In the genomic region with DNA sequence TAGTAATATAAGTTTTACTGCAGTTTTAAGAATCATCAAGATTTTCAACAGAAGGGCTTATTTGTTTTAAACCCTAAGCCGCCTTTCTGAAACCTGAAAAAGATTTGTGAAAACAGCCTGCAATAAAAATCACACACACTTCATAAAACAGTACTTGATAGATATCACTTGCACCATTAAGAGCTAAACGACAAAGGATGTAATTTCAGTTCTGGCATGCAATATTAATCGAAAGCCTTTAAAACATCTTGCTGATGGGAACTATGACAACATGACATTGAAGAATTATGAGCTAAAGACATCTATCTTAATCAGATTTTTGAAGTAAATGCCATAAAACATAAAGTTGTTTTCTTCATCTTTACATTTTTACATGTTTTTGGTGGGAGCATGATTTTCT, we compare ENCODE assay signal across 20 cellular contexts.
DNase-seq lines count a peak whose midpoint lies in the region; ATAC-seq and TF ChIP-seq lines count a peak whose summit lies in the region.
"Had no signal": no experiment of that assay in that cellular context is flagged by ENCODE, and none has a peak within 500 bp of the region (broad histone marks: within the 10 kb centered on the region; RNA-seq: fewer than 3 reads in every experiment).

No MANE protein-coding gene starts in this region.

- peaks cover 2% of the 10 kb centered on the region; the same call in 1 of the 2 replicates for H3K4me1 ChIP-seq in HEK293 (ENCODE audit: control insufficient read depth, insufficient read depth, low read length)
- peaks cover 4 to 10% of the 10 kb centered on the region in 2 experiments; a peak in 2 of 4 replicates for H3K4me1 ChIP-seq in SK-N-SH (ENCODE audit: control insufficient read depth in 1 of 2, insufficient read depth in 2 of 2, low read depth in 1 of 2, low read length in 1 of 2)
- no peaks in the 10 kb centered on the region for H3K4me1 ChIP-seq in osteoblast (ENCODE audit: insufficient read depth, low read length)

- H3K9me3 ChIP-seq in HEK293 (ENCODE audit: control insufficient read depth, insufficient read depth, low read depth, low read length) (no peaks in the 10 kb centered on the region), SK-N-SH (peaks cover 9% of the 10 kb centered on the region), osteoblast (ENCODE audit: low read depth, low read length) (no peaks in the 10 kb centered on the region)
- H3K9me3 ChIP-seq: BE2C had no signal

- H3K4me1 Mint-ChIP-seq in nephron progenitor cell = peaks cover 18% of the 10 kb centered on the region
- H3K4me1 Mint-ChIP-seq: CD4-positive, CD25-positive, alpha-beta regulatory T cell had no signal

- CTCF ChIA-PET in HEK293 (lab: Yijun Ruan, JAX) = interaction anchor here (0.6 kb wide), 1 partner anchor 1305 kb away, joined by 3 read pairs; no protein-coding TSS in a partner anchor
- CTCF ChIA-PET in SK-N-SH (lab: Yijun Ruan, JAX) = interaction anchor here (0.9 to 2.6 kb wide), 2 partner anchors 9 to 21 kb away, joined by 3 to 7 read pairs; no protein-coding TSS in a partner anchor

- H3K4me2 ChIP-seq in SK-N-SH = no peak overlapping the region
- no peak overlapping the region for H3K4me2 ChIP-seq in osteoblast (ENCODE audit: insufficient read depth, low read length)

- DNase-seq in DMS79 (lab: John Stamatoyannopoulos, UW) (peak; percentile 1), SK-N-SH (no peak), nephron progenitor cell (no peak), osteoblast (ENCODE audit: insufficient read length, low spot score, missing footprints) (no peak)
- no peak for DNase-seq in stimulated activated CD8-positive, alpha-beta memory T cell treated with anti-CD3 and anti-CD28 coated beads, Interleukin-4, amount 100 ng/mL, for 48 hours
- DNase-seq: ACHN; BE2C; C1 segment of cervical spinal cord; Caco-2; CD4-positive, CD25-positive, alpha-beta regulatory T cell; DMS153; DND-41; EL; GM23248; IMR-90 had no signal

- peaks cover 35% of the 10 kb centered on the region for H3K36me3 Mint-ChIP-seq in nephron progenitor cell (ENCODE audit: low read depth)
- H3K36me3 Mint-ChIP-seq: CD4-positive, CD25-positive, alpha-beta regulatory T cell had no signal

- ATAC-seq in HG03045 (IDR thresholded peaks at IDR 0.05; ENCODE audit: unreplicated experiment) (no peak), HG03196 (IDR thresholded peaks at IDR 0.05; ENCODE audit: unreplicated experiment) (no peak)
- ATAC-seq: K562 had no signal

- H4K20me1 ChIP-seq in SK-N-SH (ENCODE audit: insufficient read depth) (no peaks in the 10 kb centered on the region), osteoblast (ENCODE audit: insufficient read depth, low read length) (no peaks in the 10 kb centered on the region)

- H3K27ac ChIP-seq in HEK293 (ENCODE audit: extremely low read depth, low read depth, low read length) (no peak overlapping the region), SK-N-SH (ENCODE audit: low read depth in 2 of 2, low read length in 1 of 2) (peak overlapping the region in 1 of 2 experiments; percentile 89; a peak in 2 of 4 replicates), osteoblast (ENCODE audit: low read depth, low read length) (no peak overlapping the region)
- H3K27ac ChIP-seq: GM23248 had no signal

- H3K27me3 ChIP-seq in SK-N-SH (ENCODE audit: insufficient read depth) (no peaks in the 10 kb centered on the region), osteoblast (ENCODE audit: insufficient read depth, low read length) (no peaks in the 10 kb centered on the region)
- H3K27me3 ChIP-seq: BE2C had no signal

- H3K27me3 Mint-ChIP-seq in nephron progenitor cell (ENCODE audit: low read depth, poor library complexity) = no peaks in the 10 kb centered on the region
- H3K27me3 Mint-ChIP-seq: CD4-positive, CD25-positive, alpha-beta regulatory T cell had no signal

- no peak overlapping the region for H3K9ac ChIP-seq in SK-N-SH
- H3K9ac ChIP-seq: GM23248 had no signal

- no peaks in the 10 kb centered on the region for H3K9me2 ChIP-seq in SK-N-SH

- H3K36me3 ChIP-seq in HEK293 (ENCODE audit: control insufficient read depth in 2 of 2, insufficient read depth in 1 of 2, low read length in 2 of 2) (no peaks in the 10 kb centered on the region), SK-N-SH (replicated peaks in 1 of 2; ENCODE audit: control insufficient read depth in 1 of 2, insufficient read depth in 2 of 2, low read length in 1 of 2) (peaks cover 0 to 3% of the 10 kb centered on the region in 2 experiments), osteoblast (ENCODE audit: insufficient read depth, low read length) (no peaks in the 10 kb centered on the region)
- H3K36me3 ChIP-seq: BE2C, HAP-1 had no signal

- WGBS in SK-N-SH (ENCODE audit: low lambda C conversion rate) = 58% methylated on average over 3 of the region's 3 CpGs

- no peak overlapping the region for H2AFZ ChIP-seq in SK-N-SH (ENCODE audit: low read depth)
- H2AFZ ChIP-seq in osteoblast (ENCODE audit: low read length) = no peak overlapping the region
- H2AFZ ChIP-seq: GM23248 had no signal

- H3F3A ChIP-seq in SK-N-SH (replicated peaks; ENCODE audit: insufficient read depth) = no peaks in the 10 kb centered on the region

- no peak overlapping the region for H3K4me3 Mint-ChIP-seq in nephron progenitor cell
- H3K4me3 Mint-ChIP-seq: CD4-positive, CD25-positive, alpha-beta regulatory T cell had no signal

- H3K79me2 ChIP-seq in SK-N-SH (ENCODE audit: insufficient read depth) (no peaks in the 10 kb centered on the region), osteoblast (ENCODE audit: insufficient read depth, low read length) (no peaks in the 10 kb centered on the region)

- POLR2A ChIA-PET in HEK293 (lab: Yijun Ruan, JAX) (no interaction called here), SK-N-SH (lab: Yijun Ruan, JAX) (no interaction called here)

- peaks cover 16% of the 10 kb centered on the region for H3K9me3 Mint-ChIP-seq in nephron progenitor cell

- peak overlapping the region; percentile 48 for H3K27ac Mint-ChIP-seq in nephron progenitor cell
- H3K27ac Mint-ChIP-seq: CD4-positive, CD25-positive, alpha-beta regulatory T cell had no signal

- H3K4me3 ChIP-seq in HEK293 (ENCODE audit: low read depth, low read length) (no peak overlapping the region), SK-N-SH (ENCODE audit: low read depth in 2 of 2, low read length in 1 of 2) (no peak overlapping the region), osteoblast (ENCODE audit: insufficient read depth, low read length) (no peak overlapping the region)
- H3K4me3 ChIP-seq: GM23248, HAP-1, K562 had no signal

- TF ChIP-seq CTCF in HEK293 (tag by site-specific recombination; IDR thresholded peaks at IDR 0.05) (no peak), SK-N-SH (IDR thresholded peaks at IDR 0.05) (no peak), nephron progenitor cell (IDR thresholded peaks at IDR 0.05) (no peak), osteoblast (IDR thresholded peaks at IDR 0.05; ENCODE audit: extremely low read depth, low read depth, low read length) (no peak)

- TF ChIP-seq EP300 in SK-N-SH (IDR thresholded peaks at IDR 0.05; ENCODE audit: borderline replicate concordance in 1 of 2, low read depth in 1 of 2, low read length in 1 of 2) = peak in 1 of 2 experiments; percentile 49; a peak in 1 of 4 replicates

- no peak for TF ChIP-seq RAD21 in SK-N-SH (IDR thresholded peaks at IDR 0.05; ENCODE audit: low read length)

TF ChIP-seq in SK-N-SH, 30 proteins besides CTCF, POLR2A, EP300 and RAD21 (continues in another document):
- TF ChIP-seq RXRA (IDR thresholded peaks at IDR 0.05; ENCODE audit: borderline replicate concordance, low read depth) = no peak
- TF ChIP-seq, protein P1, sequence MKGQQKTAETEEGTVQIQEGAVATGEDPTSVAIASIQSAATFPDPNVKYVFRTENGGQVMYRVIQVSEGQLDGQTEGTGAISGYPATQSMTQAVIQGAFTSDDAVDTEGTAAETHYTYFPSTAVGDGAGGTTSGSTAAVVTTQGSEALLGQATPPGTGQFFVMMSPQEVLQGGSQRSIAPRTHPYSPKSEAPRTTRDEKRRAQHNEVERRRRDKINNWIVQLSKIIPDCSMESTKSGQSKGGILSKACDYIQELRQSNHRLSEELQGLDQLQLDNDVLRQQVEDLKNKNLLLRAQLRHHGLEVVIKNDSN (IDR thresholded peaks at IDR 0.05; ENCODE audit: borderline replicate concordance, low read depth) = no peak
- TF ChIP-seq, protein P2, sequence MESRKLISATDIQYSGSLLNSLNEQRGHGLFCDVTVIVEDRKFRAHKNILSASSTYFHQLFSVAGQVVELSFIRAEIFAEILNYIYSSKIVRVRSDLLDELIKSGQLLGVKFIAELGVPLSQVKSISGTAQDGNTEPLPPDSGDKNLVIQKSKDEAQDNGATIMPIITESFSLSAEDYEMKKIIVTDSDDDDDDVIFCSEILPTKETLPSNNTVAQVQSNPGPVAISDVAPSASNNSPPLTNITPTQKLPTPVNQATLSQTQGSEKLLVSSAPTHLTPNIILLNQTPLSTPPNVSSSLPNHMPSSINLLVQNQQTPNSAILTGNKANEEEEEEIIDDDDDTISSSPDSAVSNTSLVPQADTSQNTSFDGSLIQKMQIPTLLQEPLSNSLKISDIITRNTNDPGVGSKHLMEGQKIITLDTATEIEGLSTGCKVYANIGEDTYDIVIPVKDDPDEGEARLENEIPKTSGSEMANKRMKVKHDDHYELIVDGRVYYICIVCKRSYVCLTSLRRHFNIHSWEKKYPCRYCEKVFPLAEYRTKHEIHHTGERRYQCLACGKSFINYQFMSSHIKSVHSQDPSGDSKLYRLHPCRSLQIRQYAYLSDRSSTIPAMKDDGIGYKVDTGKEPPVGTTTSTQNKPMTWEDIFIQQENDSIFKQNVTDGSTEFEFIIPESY (IDR thresholded peaks at IDR 0.05; ENCODE audit: borderline replicate concordance, low read depth) = no peak
- TF ChIP-seq, protein P3, sequence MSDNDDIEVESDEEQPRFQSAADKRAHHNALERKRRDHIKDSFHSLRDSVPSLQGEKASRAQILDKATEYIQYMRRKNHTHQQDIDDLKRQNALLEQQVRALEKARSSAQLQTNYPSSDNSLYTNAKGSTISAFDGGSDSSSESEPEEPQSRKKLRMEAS (IDR thresholded peaks at IDR 0.05; ENCODE audit: low read depth) = no peak
- no peak for TF ChIP-seq FOSL2 (IDR thresholded peaks at IDR 0.05; ENCODE audit: borderline replicate concordance, low read depth)
- TF ChIP-seq, protein P4, sequence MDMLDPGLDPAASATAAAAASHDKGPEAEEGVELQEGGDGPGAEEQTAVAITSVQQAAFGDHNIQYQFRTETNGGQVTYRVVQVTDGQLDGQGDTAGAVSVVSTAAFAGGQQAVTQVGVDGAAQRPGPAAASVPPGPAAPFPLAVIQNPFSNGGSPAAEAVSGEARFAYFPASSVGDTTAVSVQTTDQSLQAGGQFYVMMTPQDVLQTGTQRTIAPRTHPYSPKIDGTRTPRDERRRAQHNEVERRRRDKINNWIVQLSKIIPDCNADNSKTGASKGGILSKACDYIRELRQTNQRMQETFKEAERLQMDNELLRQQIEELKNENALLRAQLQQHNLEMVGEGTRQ (IDR thresholded peaks at IDR 0.05; ENCODE audit: borderline replicate concordance, low read depth, low read length) = no peak
- TF ChIP-seq JUND (IDR thresholded peaks at IDR 0.05) = no peak
- no peak for TF ChIP-seq NFIC (IDR thresholded peaks at IDR 0.05; ENCODE audit: borderline replicate concordance)
- TF ChIP-seq MXI1 (IDR thresholded peaks at IDR 0.05; ENCODE audit: low read depth, low read length) = no peak
- peak; percentile 27; the same call in 1 of the 2 replicates for TF ChIP-seq RCOR1 (IDR thresholded peaks at IDR 0.05; ENCODE audit: low read length)
- TF ChIP-seq GABPA (IDR thresholded peaks at IDR 0.05; ENCODE audit: low read depth) = no peak
